Comparison of ENCODE assay signal across 27 cellular contexts in the genomic region with DNA sequence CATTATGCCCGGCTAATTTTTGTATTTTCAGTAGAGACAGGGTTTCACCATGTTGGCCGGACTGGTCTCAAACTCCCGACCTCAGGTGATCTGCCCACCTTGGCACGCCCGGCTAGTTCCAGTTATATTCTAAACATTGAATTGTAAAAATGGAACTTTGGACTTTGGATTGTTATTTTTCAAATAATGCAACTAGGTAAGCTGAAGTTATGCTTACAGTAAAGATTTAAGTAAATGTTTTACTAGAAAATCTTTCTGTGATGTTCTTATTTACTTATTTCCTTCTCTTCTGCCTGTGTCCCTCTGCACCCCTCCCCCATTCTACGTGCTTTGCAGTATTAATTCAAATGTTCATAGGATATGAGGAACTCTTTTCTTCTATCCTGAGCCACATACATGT. TPM values are rescaled to one million over a fixed set of nuclear protein-coding genes. Genes with fewer than 3 reads are reported as not detected.
DNase-seq lines count a peak whose midpoint lies in the region; ATAC-seq, FAIRE-seq and TF ChIP-seq lines count a peak whose summit lies in the region.
"Had no signal": no experiment of that assay in that cellular context is flagged by ENCODE, and none has a peak within 500 bp of the region (broad histone marks: within the 10 kb centered on the region; RNA-seq: fewer than 3 reads in every experiment).

No MANE protein-coding gene starts in this region.

- intact Hi-C loops in upper lobe of right lung (cut with DNase I): no loop called here

- peak; percentile 49 for ATAC-seq in left lobe of liver
- ATAC-seq in GM21360 (IDR thresholded peaks at IDR 0.05; ENCODE audit: unreplicated experiment): no peak
- ATAC-seq in upper lobe of right lung: no peak
- ATAC-seq: CD8-positive, alpha-beta T cell; PC-3; SK-N-SH treated with all-trans-retinoic acid at 6 μM for 48 hours had no signal

- FAIRE-seq in colon (lab: Jason Lieb, UNC): peak; percentile 51
- FAIRE-seq: GM12891, H54, HTR-8/SVneo had no signal

- no peak overlapping the region for H3K9ac ChIP-seq in mucosa of rectum (ENCODE audit: low read depth in 1 of 2, low read length in 2 of 2)

- TF ChIP-seq CTCF in upper lobe of right lung (IDR thresholded peaks at IDR 0.05): no peak

- H3K4me3 ChIP-seq in mucosa of rectum (ENCODE audit: low read length in 2 of 2): no peak overlapping the region
- H3K4me3 ChIP-seq in upper lobe of right lung: no peak overlapping the region
- H3K4me3 ChIP-seq: MG63, SJCRH30 had no signal

- peak; percentile 47 for DNase-seq in left lobe of liver (ENCODE audit: low spot score)
- DNase-seq in upper lobe of right lung: no peak
- DNase-seq in HuH-7 (ENCODE audit: low spot score): no peak
- no peak for DNase-seq in DMS153 (lab: John Stamatoyannopoulos, UW)
- DNase-seq: CD8-positive, alpha-beta T cell; DMS 273 treated with DMSO at 0.1 percent for 48 hours; DMS79 treated with DMSO at 0.1 percent for 48 hours; GF-D8; IMR-90; KG1; MG63; NCI-H1694; NCI-H2029 treated with DMSO at 0.1 percent for 48 hours; NCI-H446 treated with DMSO at 0.1 percent for 48 hours; NCI-H526; NCI-H82; NK-92 treated with Interleukin-12 subunit alpha and Interleukin-12 subunit beta, amount 100 ng/mL, for 24 hours; PC-3; SJCRH30 had no signal

- H3K27me3 ChIP-seq in mucosa of rectum (ENCODE audit: control insufficient read depth in 2 of 2, insufficient read depth in 2 of 2, low read length in 2 of 2) (no peaks in the 10 kb centered on the region), upper lobe of right lung (no peaks in the 10 kb centered on the region)
- H3K27me3 ChIP-seq: MG63, SJCRH30 had no signal

- H3K9me3 ChIP-seq in mucosa of rectum (ENCODE audit: control insufficient read depth in 2 of 2, low read length in 2 of 2) (no peaks in the 10 kb centered on the region), upper lobe of right lung (no peaks in the 10 kb centered on the region)
- H3K9me3 ChIP-seq: MG63, SJCRH30 had no signal

- H3K36me3 ChIP-seq in mucosa of rectum (ENCODE audit: control insufficient read depth in 2 of 2, insufficient read depth in 2 of 2, low read length in 2 of 2) (no peaks in the 10 kb centered on the region), upper lobe of right lung (no peaks in the 10 kb centered on the region)
- H3K36me3 ChIP-seq: MG63, SJCRH30 had no signal

- H3K27ac ChIP-seq in mucosa of rectum (ENCODE audit: low read depth in 2 of 2, low read length in 2 of 2): peak overlapping the region; percentile 32 to 52
- no peak overlapping the region for H3K27ac ChIP-seq in upper lobe of right lung
- H3K27ac ChIP-seq: C4-2B, SJCRH30 had no signal

- H3K4me1 ChIP-seq in mucosa of rectum (ENCODE audit: control insufficient read depth in 2 of 2, insufficient read depth in 2 of 2, low read length in 2 of 2) (peaks cover 0 to 3% of the 10 kb centered on the region in 2 donors), upper lobe of right lung (no peaks in the 10 kb centered on the region)
- H3K4me1 ChIP-seq: SJCRH30 had no signal

RNA-seq across cellular contexts. Expression of a gene that starts 26.1 kb away (rescaled TPM):
- total RNA-seq in left lobe of liver (32.9 TPM), upper lobe of right lung (48.3 TPM)
